Comparison of ENCODE assay signal across 10 cellular contexts in the genomic region with DNA sequence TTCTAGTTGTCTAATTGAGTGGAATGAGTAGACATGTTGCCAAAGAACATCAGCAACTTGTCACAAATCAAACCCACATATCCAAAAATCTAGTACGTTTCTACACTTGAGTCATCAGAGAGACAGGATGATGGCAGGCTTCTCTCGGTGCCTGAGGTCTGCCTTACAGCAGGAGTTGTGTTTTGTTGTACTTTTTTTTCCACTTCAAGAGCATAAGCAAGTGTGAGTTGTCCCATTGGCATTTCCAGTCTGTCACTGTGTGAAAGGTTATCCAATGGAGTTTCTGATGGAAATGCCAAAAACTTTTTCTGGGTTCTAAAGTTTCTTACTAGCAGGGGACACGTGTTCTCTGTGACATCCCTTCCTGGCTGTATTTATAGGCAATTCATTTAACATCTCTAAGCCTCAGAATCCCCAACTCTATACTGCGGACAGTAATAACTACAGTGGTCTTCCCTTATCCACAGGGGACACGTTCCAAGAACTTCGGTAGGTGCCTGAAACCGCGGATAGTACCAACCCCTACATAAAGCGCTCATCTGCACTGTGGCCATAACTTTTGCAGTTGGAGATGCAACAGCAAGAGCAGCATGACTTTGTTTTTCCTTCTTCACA.
DNase-seq lines count a peak whose midpoint lies in the region; ATAC-seq, FAIRE-seq and TF ChIP-seq lines count a peak whose summit lies in the region.
"Had no signal": no experiment of that assay in that cellular context is flagged by ENCODE, and none has a peak within 500 bp of the region (broad histone marks: within the 10 kb centered on the region; RNA-seq: fewer than 3 reads in every experiment).

No MANE protein-coding gene starts in this region.

- WGBS in heart left ventricle, 4 donors, result 81 to 83% (median 82%) methylated on average over 9 of the region's 9 CpGs
- WGBS in pancreas, 2 donors, result 77 to 86% methylated on average over 9 of the region's 9 CpGs

- TF ChIP-seq POLR2A in heart left ventricle (IDR thresholded peaks at IDR 0.05), result no peak

- H3K36me3 ChIP-seq in heart left ventricle (no peaks in the 10 kb centered on the region), pancreas (no peaks in the 10 kb centered on the region)

- no peaks in the 10 kb centered on the region for H3K9me3 ChIP-seq in heart left ventricle
- H3K9me3 ChIP-seq in pancreas, result no peaks in the 10 kb centered on the region

- no peak for TF ChIP-seq CTCF in heart left ventricle (IDR thresholded peaks at IDR 0.05)
- no peak for TF ChIP-seq CTCF in pancreas (IDR thresholded peaks at IDR 0.05)
- TF ChIP-seq CTCF in progenitor cell of endocrine pancreas (IDR thresholded peaks at IDR 0.05; ENCODE audit: unreplicated experiment), result no peak

- H3K27ac ChIP-seq in heart left ventricle (no peak overlapping the region), pancreas (no peak overlapping the region)

- H3K4me3 ChIP-seq in heart left ventricle (no peak overlapping the region), pancreas (no peak overlapping the region)

- peak overlapping the region; percentile 40 for H3K4me3 Mint-ChIP-seq in activated naive CD4-positive, alpha-beta T cell treated with anti-CD3 and anti-CD28 coated beads, Interleukin-2, amount 50 U/mL, for 24 hours
- H3K4me3 Mint-ChIP-seq in progenitor cell of endocrine pancreas (ENCODE audit: low read depth), result no peak overlapping the region

- ATAC-seq in heart left ventricle (no peak), pancreas (no peak), GM21825 (IDR thresholded peaks at IDR 0.05; ENCODE audit: unreplicated experiment) (no peak)

- peaks cover 19% of the 10 kb centered on the region for H3K4me1 Mint-ChIP-seq in activated naive CD4-positive, alpha-beta T cell treated with anti-CD3 and anti-CD28 coated beads, Interleukin-2, amount 50 U/mL, for 24 hours
- no peaks in the 10 kb centered on the region for H3K4me1 Mint-ChIP-seq in progenitor cell of endocrine pancreas (ENCODE audit: low read depth)

- DNase-seq in AG08395 (ENCODE audit: low spot score), result peak; percentile 86
- peak; percentile 26 for DNase-seq in HK-2 (ENCODE audit: unreplicated experiment)
- DNase-seq in kidney glomerular epithelial cell (lab: John Stamatoyannopoulos, UW), result peak; percentile 57
- DNase-seq in heart left ventricle, result no peak
- no peak for DNase-seq in pancreas
- no peak for DNase-seq in progenitor cell of endocrine pancreas (ENCODE audit: low spot score, unreplicated experiment)
- DNase-seq: DMS53, NCI-H510A had no signal

- H3K27ac Mint-ChIP-seq in activated naive CD4-positive, alpha-beta T cell treated with anti-CD3 and anti-CD28 coated beads, Interleukin-2, amount 50 U/mL, for 24 hours, result peak overlapping the region; percentile 2
- no peak overlapping the region for H3K27ac Mint-ChIP-seq in progenitor cell of endocrine pancreas

- H3K27me3 ChIP-seq in heart left ventricle (peaks cover 0 to 12% (median 0%) of the 10 kb centered on the region in 9 donors), pancreas (no peaks in the 10 kb centered on the region)

- H3K4me1 ChIP-seq in heart left ventricle (peaks cover 0 to 8% (median 0%) of the 10 kb centered on the region in 12 donors), pancreas (no peaks in the 10 kb centered on the region)

- H3K36me3 Mint-ChIP-seq in activated naive CD4-positive, alpha-beta T cell treated with anti-CD3 and anti-CD28 coated beads, Interleukin-2, amount 50 U/mL, for 24 hours, result no peaks in the 10 kb centered on the region
- H3K36me3 Mint-ChIP-seq in progenitor cell of endocrine pancreas (ENCODE audit: insufficient read depth), result no peaks in the 10 kb centered on the region

- no peak for FAIRE-seq in pancreas (lab: Jason Lieb, UNC)

- H3K9me3 Mint-ChIP-seq in activated naive CD4-positive, alpha-beta T cell treated with anti-CD3 and anti-CD28 coated beads, Interleukin-2, amount 50 U/mL, for 24 hours, result no peaks in the 10 kb centered on the region
- no peaks in the 10 kb centered on the region for H3K9me3 Mint-ChIP-seq in progenitor cell of endocrine pancreas (ENCODE audit: low read depth)

- intact Hi-C loops in heart left ventricle (cut with DNase I), result no loop called here
- intact Hi-C loops in pancreas (cut with DNase I), result no loop called here

- peaks cover 8% of the 10 kb centered on the region for H3K27me3 Mint-ChIP-seq in activated naive CD4-positive, alpha-beta T cell treated with anti-CD3 and anti-CD28 coated beads, Interleukin-2, amount 50 U/mL, for 24 hours
- H3K27me3 Mint-ChIP-seq in progenitor cell of endocrine pancreas, result peaks cover 6% of the 10 kb centered on the region

Comparison
In these comparisons a context has a peak if more than half of its experiments do, and no peak if none do; other contexts are left out.
1. DNase-seq: peak in AG08395 (single experiment), HK-2 (single experiment) and kidney glomerular epithelial cell (single experiment); none in heart left ventricle (0 of 5), pancreas (0 of 6) and progenitor cell of endocrine pancreas (single experiment).